In genomic region chr15:28977377-28978010, GRCh38 we compare ENCODE assay signal across 11 cellular contexts.
A peak's percentile ranks its signal among the peaks of the same experiment; 100 is the strongest.
DNase-seq lines count a peak whose midpoint lies in the region; ATAC-seq, FAIRE-seq and TF ChIP-seq lines count a peak whose summit lies in the region.
"Had no signal": no experiment of that assay in that cellular context is flagged by ENCODE, and none has a peak within 500 bp of the region (broad histone marks: within the 10 kb centered on the region; RNA-seq: fewer than 3 reads in every experiment).

No MANE protein-coding gene starts in this region.

- in situ Hi-C loops in G401 (cut with HindIII; ENCODE audit: low sequenced_read_pairs) (no loop called here), SK-MEL-5 (cut with HindIII; ENCODE audit: low pct_unique_long_range_greater_than_20kb, low sequenced_read_pairs) (no loop called here)

- intact Hi-C loops in pancreas (cut with DNase I), result no loop called here

- no peaks in the 10 kb centered on the region for H3K27me3 ChIP-seq in pancreas

- no peaks in the 10 kb centered on the region for H3K36me3 ChIP-seq in pancreas

- WGBS in pancreas, 2 donors, result 86 to 94% methylated on average over 6 of the region's 6 CpGs

- DNase-seq in G401 (ENCODE audit: low spot score), result peak; percentile 89
- DNase-seq in SK-MEL-5 (ENCODE audit: low read depth, low spot score), result peak; percentile 93
- DNase-seq in fibroblast of the aortic adventitia (ENCODE audit: low read depth), result peak; percentile 83
- DNase-seq in pancreas, result peak in 3 of 6 donors; percentile 11 to 44 (median 40)
- no peak for DNase-seq in GDM1 (lab: John Stamatoyannopoulos, UW)
- DNase-seq in NOMO-1 (lab: John Stamatoyannopoulos, UW; ENCODE audit: unreplicated experiment in 2 of 2), result no peak
- DNase-seq: activated naive CD4-positive, alpha-beta T cell treated with anti-CD3 and anti-CD28 coated beads, Interleukin-2, amount 10 ng/mL, durations not matched to agents 7 days and 5 days; NCI-H2029; small intestine had no signal

- H3K9me3 ChIP-seq in pancreas, result no peaks in the 10 kb centered on the region

- H3K27ac ChIP-seq in pancreas, result no peak overlapping the region

- no peaks in the 10 kb centered on the region for H3K4me1 ChIP-seq in pancreas

- TF ChIP-seq CTCF in fibroblast of the aortic adventitia (IDR thresholded peaks at IDR 0.05; ENCODE audit: insufficient read depth, low read length), result no peak
- no peak for TF ChIP-seq CTCF in pancreas (IDR thresholded peaks at IDR 0.05)

- H3K4me3 ChIP-seq in fibroblast of the aortic adventitia (ENCODE audit: low read depth, low read length) (no peak overlapping the region), pancreas (no peak overlapping the region)

- FAIRE-seq in pancreas (lab: Jason Lieb, UNC), result no peak
- FAIRE-seq: small intestine had no signal

- peak; percentile 42 to 88 (median 79) for ATAC-seq in pancreas
- no peak for ATAC-seq in GM18907 (IDR thresholded peaks at IDR 0.05; ENCODE audit: unreplicated experiment)
- no peak for ATAC-seq in GM21825 (IDR thresholded peaks at IDR 0.05; ENCODE audit: unreplicated experiment)

Comparison
In these comparisons a context has a peak if more than half of its experiments do, and no peak if none do; other contexts are left out.
1. DNase-seq: peak in G401 (single experiment), SK-MEL-5 (single experiment) and fibroblast of the aortic adventitia (single experiment); none in GDM1 (single experiment) and NOMO-1 (0 of 2).
2. ATAC-seq: peak in pancreas (4 of 4); none in GM18907 (single experiment) and GM21825 (single experiment).